In the genomic region with DNA sequence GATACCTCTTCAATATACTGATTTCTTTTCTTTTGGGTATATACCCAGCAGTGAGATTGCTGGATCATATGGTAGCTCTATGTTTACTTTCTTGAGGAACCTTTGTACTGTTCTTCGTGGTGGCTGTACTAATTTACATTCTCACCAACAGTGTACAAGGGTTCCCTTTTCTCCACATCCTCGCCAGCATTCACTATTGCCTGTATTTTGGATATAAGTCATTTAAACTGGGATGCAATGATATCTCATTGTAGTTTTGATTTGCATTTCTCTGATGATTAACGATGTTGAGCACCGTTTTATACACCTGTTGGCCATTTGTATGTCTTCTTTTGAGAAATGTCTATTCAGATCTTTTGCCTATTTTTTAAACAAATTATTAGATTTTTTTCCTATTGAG, we compare ENCODE assay signal across 11 cellular contexts. TPM values are rescaled to one million over a fixed set of nuclear protein-coding genes. Genes with fewer than 3 reads are reported as not detected.
DNase-seq lines count a peak whose midpoint lies in the region; ATAC-seq, FAIRE-seq and TF ChIP-seq lines count a peak whose summit lies in the region.
"Not testable (repeated sequence)": the region's sequence is repeated elsewhere in the genome, so short reads cannot be mapped to it uniquely, and the experiment has no call there.
"Had no signal": no experiment of that assay in that cellular context is flagged by ENCODE, and none has a peak within 500 bp of the region (broad histone marks: within the 10 kb centered on the region; RNA-seq: fewer than 3 reads in every experiment).

No MANE protein-coding gene starts in this region.

- not testable (repeated sequence) for ATAC-seq in K562
- peak; percentile 97 for ATAC-seq in left colon
- ATAC-seq in HepG2, result peak; percentile 45
- peak; percentile 69 for ATAC-seq in mucosa of descending colon

- H3K36me3 ChIP-seq in Karpas-422 (ENCODE audit: insufficient read depth, low read length); K562 (ENCODE audit: control insufficient read depth, insufficient read depth, low read length); HepG2 (replicated peaks in 1 of 2; ENCODE audit: control insufficient read depth in 1 of 2, insufficient read depth in 2 of 2, low read length in 2 of 2); mucosa of descending colon (ENCODE audit: low read depth); small intestine (ENCODE audit: control insufficient read depth in 2 of 2, insufficient read depth in 2 of 2, low read length in 2 of 2): not testable (repeated sequence)

- 0% methylated on average over 4 of the region's 4 CpGs for whole genome bisulfite sequencing in K562 (ENCODE audit: insufficient coverage, low coverage, missing lambda C conversion rate)
- 6% methylated on average over 4 of the region's 4 CpGs for WGBS in HepG2 (ENCODE audit: low lambda C conversion rate)
- 17 to 65% (median 51%) methylated on average over 4 of the region's 4 CpGs for WGBS in small intestine, 3 donors

- not testable (repeated sequence) for H3K4me3 ChIP-seq in Karpas-422 (ENCODE audit: low read length); K562; HepG2 (replicated peaks in 1 of 3; ENCODE audit: insufficient read depth in 1 of 3, low read depth in 2 of 3, low read length in 3 of 3); mucosa of descending colon; small intestine (ENCODE audit: low read depth in 1 of 2, low read length in 2 of 2)

- not testable (repeated sequence) for H3K27ac ChIP-seq in Karpas-422 (ENCODE audit: low read length); K562 (ENCODE audit: extremely low read depth, low read depth, low read length); HepG2 (ENCODE audit: extremely low read length, insufficient read depth, low read length); small intestine (ENCODE audit: low read depth in 1 of 2, low read length in 1 of 2)

- in situ Hi-C loops in K562 (cut with MboI); HepG2 (cut with HindIII; ENCODE audit: extremely low pct_ligation_motif_present, low pct_unique_long_range_greater_than_20kb): not testable (repeated sequence)

- not testable (repeated sequence) for H3K9ac ChIP-seq in Karpas-422 (ENCODE audit: low read length); K562 (ENCODE audit: insufficient read depth in 1 of 2, low read depth in 2 of 2, low read length in 2 of 2); HepG2 (ENCODE audit: insufficient read depth, low read depth, low read length)

- H3K9me2 ChIP-seq in Karpas-422 (replicated peaks; ENCODE audit: insufficient read depth, low read length), result not testable (repeated sequence)

- TF ChIP-seq EP300 in K562 (IDR thresholded peaks at IDR 0.05; ENCODE audit: low read length); HepG2 (IDR thresholded peaks at IDR 0.05; ENCODE audit: low read depth in 2 of 2, low read length in 2 of 2); HepG2 (CRISPR knock-in tag; IDR thresholded peaks at IDR 0.05; ENCODE audit: borderline replicate concordance): not testable (repeated sequence)

- TF ChIP-seq RAD21 in K562 (CRISPR knock-in tag; conservative IDR thresholded peaks at IDR 0.05 in 1 of 2, IDR thresholded peaks at IDR 0.05 in 1 of 2); HepG2 (CRISPR knock-in tag; IDR thresholded peaks at IDR 0.05): not testable (repeated sequence)

- not testable (repeated sequence) for H3K79me2 ChIP-seq in Karpas-422 (ENCODE audit: low read length); K562 (ENCODE audit: control insufficient read depth, insufficient read depth, low read length); HepG2 (ENCODE audit: insufficient read depth, low read length)

- BruUV-seq in K562 (replicated peaks; lab: Mats Ljungman, UMichigan); HepG2 (replicated peaks; lab: Mats Ljungman, UMichigan): not testable (repeated sequence)

- not testable (repeated sequence) for H3K4me2 ChIP-seq in Karpas-422 (ENCODE audit: low read depth, low read length, poor library complexity, severe bottlenecking); K562 (ENCODE audit: insufficient read depth, low read length); HepG2 (ENCODE audit: low read depth, low read length)

- peak; percentile 22 for DNase-seq in Karpas-422
- DNase-seq in K562 (ENCODE audit: extremely low read depth in 1 of 4, low spot score in 3 of 4); left colon; HepG2 (ENCODE audit: low spot score): not testable (repeated sequence)
- DNase-seq in mucosa of descending colon, result peak in 1 of 3 donors; percentile 54
- DNase-seq in small intestine, result peak; percentile 54

- H3K9me1 ChIP-seq in K562 (ENCODE audit: control insufficient read depth, insufficient read depth, low read length), result not testable (repeated sequence)

- H3K27me3 ChIP-seq in Karpas-422 (ENCODE audit: low read length); HepG2 (ENCODE audit: control insufficient read depth in 1 of 2, insufficient read depth in 2 of 2, low read length in 2 of 2); small intestine (ENCODE audit: control insufficient read depth in 2 of 2, insufficient read depth in 2 of 2, low read length in 2 of 2): not testable (repeated sequence)
- H3K27me3 ChIP-seq in K562 (ENCODE audit: control insufficient read depth in 2 of 2, insufficient read depth in 2 of 2, low read length in 2 of 2), result peaks cover 5 to 18% of the 10 kb centered on the region in 2 experiments; a peak in 3 of 5 replicates

- not testable (repeated sequence) for H4K20me1 ChIP-seq in Karpas-422 (ENCODE audit: insufficient read depth, low read depth, low read length); K562 (replicated peaks; ENCODE audit: control insufficient read depth, insufficient read depth, low read length); HepG2 (ENCODE audit: insufficient read depth, low read length)

- TF ChIP-seq POLR2A in K562 (conservative IDR thresholded peaks at IDR 0.05) (peak; percentile 51; the same call in 1 of the 2 replicates), HepG2 (IDR thresholded peaks at IDR 0.05; ENCODE audit: insufficient read depth in 1 of 2, low read depth in 2 of 2, low read length in 2 of 2) (peak; percentile 64 to 91)

- not testable (repeated sequence) for FAIRE-seq in K562 (lab: Jason Lieb, UNC); HepG2 (lab: Jason Lieb, UNC); small intestine (lab: Jason Lieb, UNC)

- POLR2A ChIA-PET in K562 (lab: Yijun Ruan, JAX), result not testable (repeated sequence)
- POLR2A ChIA-PET in HepG2 (lab: Yijun Ruan, JAX), result interaction anchor here (0.7 to 3.7 kb wide), 18 partner anchors 13 to 198 kb away, joined by 3 to 22 read pairs (median 4); no protein-coding TSS in a partner anchor

- intact Hi-C loops in K562 (cut with micrococcal nuclease); left colon (cut with DNase I, micrococcal nuclease); mucosa of descending colon (cut with DNase I, micrococcal nuclease): not testable (repeated sequence)
- intact Hi-C loops in HepG2 (cut with micrococcal nuclease; ENCODE audit: unreplicated experiment), result loop anchor here (5.0 kb wide), 1 partner anchor 38 kb away; no protein-coding TSS in a partner anchor

- not testable (repeated sequence) for H3K4me1 ChIP-seq in Karpas-422 (ENCODE audit: low read length); K562 (replicated peaks in 1 of 2; ENCODE audit: control insufficient read depth in 2 of 2, insufficient read depth in 2 of 2, low read length in 2 of 2); mucosa of descending colon (ENCODE audit: low read depth); small intestine (ENCODE audit: control insufficient read depth in 2 of 2, insufficient read depth in 1 of 2, low read depth in 1 of 2, low read length in 1 of 2)
- H3K4me1 ChIP-seq in HepG2 (ENCODE audit: insufficient read depth, low read length), result peaks cover 51% of the 10 kb centered on the region

- H3K9me3 ChIP-seq in Karpas-422 (ENCODE audit: low read length); K562 (replicated peaks; ENCODE audit: control insufficient read depth, insufficient read depth, low read depth, low read length); HepG2 (ENCODE audit: low read length); mucosa of descending colon; small intestine (ENCODE audit: control insufficient read depth, low read depth): not testable (repeated sequence)

- CTCF ChIA-PET in K562 (lab: Yijun Ruan, JAX; ENCODE audit: low intra/inter-chr PET ratio); HepG2 (lab: Yijun Ruan, JAX; ENCODE audit: low intra/inter-chr PET ratio, low total read pairs): not testable (repeated sequence)

- not testable (repeated sequence) for H2AFZ ChIP-seq in Karpas-422 (ENCODE audit: low read length); K562 (ENCODE audit: low read depth, low read length); HepG2 (ENCODE audit: low read length)

- TF ChIP-seq CTCF in K562 (IDR thresholded peaks at IDR 0.05 in 2 of 3, conservative IDR thresholded peaks at IDR 0.05 in 1 of 3; ENCODE audit: insufficient read depth in 2 of 3, low read depth in 1 of 3, low read length in 3 of 3); HepG2 (CRISPR knock-in tag; IDR thresholded peaks at IDR 0.05); mucosa of descending colon (IDR thresholded peaks at IDR 0.05): not testable (repeated sequence)

RNA-seq across cellular contexts. Expression of a gene that starts 30.4 kb away (rescaled TPM):
- 0.18 TPM in 1 of 2 replicates, not detected in the other for total RNA-seq in Karpas-422 (2014; rRNA removed; shearing (Covaris generic); ENCODE audit: low replicate concordance)
- total RNA-seq in K562 (2011; cell fraction: chromatin; rRNA removed; ENCODE audit: low replicate concordance), result 0.51 and 0.72 TPM in 2 replicates
- 0.79 TPM in 1 of 2 replicates, not detected in the other for total RNA-seq in K562 (2011; cell fraction: nucleolus; rRNA removed)
- not detected in 2 replicates for total RNA-seq in K562 (2011; cell fraction: nucleoplasm; rRNA removed)
- total RNA-seq in K562 (2014; rRNA removed) (0.68 TPM in 1 of 2 replicates, not detected in the other), K562 (2014; rRNA removed; fragmentation: Illumina TruSeq; extraction: Trizol) (0.22 and 0.38 TPM in 2 replicates), K562 (2015; rRNA removed; fragmentation: Illumina TruSeq; extraction: Trizol) (not detected in 2 replicates), K562 (2021) (not detected in 2 replicates), left colon (under 1 TPM; 0.43 to 0.47 TPM), HepG2 (2016; rRNA removed; fragmentation: Illumina TruSeq; extraction: Trizol) (0.15 TPM in 2 replicates), mucosa of descending colon (under 1 TPM in 2 of 3 donors, not detected in 1; 0.46 to 0.63 TPM)
- polyA plus RNA-seq in K562 (2011; rRNA removed) (not detected in 2 replicates), K562 (2014; fragmentation: Illumina TruSeq; extraction: Trizol) (0.10 TPM in 1 of 2 replicates, not detected in the other), K562 (2014; fragmentation: Nextera tagmentation; extraction: Ambion mirVana) (not detected), K562 (2014; rRNA removed) (0.28 TPM in 1 of 2 replicates, not detected in the other), HepG2 (2011; rRNA removed) (0.11 and 0.20 TPM in 2 replicates), small intestine (under 1 TPM in 1 of 3 donors, not detected in 2; 0.06 TPM)
- not detected in 2 replicates for polyA plus RNA-seq in K562 (2011; cell fraction: cytosol; rRNA removed)
- 0.24 TPM in 1 of 2 replicates, not detected in the other for polyA plus RNA-seq in K562 (2011; cell fraction: nucleus; rRNA removed)
- polyA plus RNA-seq in K562 (2012), result 0.26 TPM in 1 of 2 replicates, not detected in the other
- 0.33 and 0.39 TPM in 2 replicates for polyA minus RNA-seq in K562 (2011; rRNA and poly(A)+ RNA removed)
- not detected in 2 replicates for polyA minus RNA-seq in K562 (2011; cell fraction: cytosol; rRNA and poly(A)+ RNA removed)
- 0.44 TPM in 1 of 2 replicates, not detected in the other for polyA minus RNA-seq in K562 (2011; cell fraction: nucleus; rRNA and poly(A)+ RNA removed)
- 0.53 and 1.1 TPM in 2 replicates for total RNA-seq in HepG2 (2016; cell fraction: cytosol; rRNA removed; fragmentation: Illumina TruSeq; extraction: Trizol; ENCODE audit: low read depth)
- total RNA-seq in HepG2 (2016; cell fraction: insoluble cytoplasmic fraction; rRNA removed; fragmentation: Illumina TruSeq; extraction: Trizol), result 0.28 TPM in 1 of 2 replicates, not detected in the other
- 0.34 and 0.71 TPM in 2 replicates for total RNA-seq in HepG2 (2016; cell fraction: membrane; rRNA removed; fragmentation: Illumina TruSeq; extraction: Trizol)
- total RNA-seq in HepG2 (2016; cell fraction: nucleus; rRNA removed; fragmentation: Illumina TruSeq; extraction: Trizol), result 0.41 and 0.75 TPM in 2 replicates
- not detected in 2 replicates for polyA plus RNA-seq in HepG2 (2011; cell fraction: cytosol; rRNA removed)
- polyA plus RNA-seq in HepG2 (2011; cell fraction: nucleus; rRNA removed), result 0.19 and 0.80 TPM in 2 replicates
- 0.17 and 0.27 TPM in 2 replicates for polyA plus RNA-seq in HepG2 (2012)
- not detected in 2 replicates for polyA plus RNA-seq in HepG2 (2016; cell fraction: cytosol; fragmentation: Illumina TruSeq; extraction: Trizol; ENCODE audit: low read depth)
- polyA plus RNA-seq in HepG2 (2016; cell fraction: insoluble cytoplasmic fraction; fragmentation: Illumina TruSeq; extraction: Trizol; ENCODE audit: low read depth), result not detected in 2 replicates
- polyA plus RNA-seq in HepG2 (2016; cell fraction: membrane; fragmentation: Illumina TruSeq; extraction: Trizol; ENCODE audit: low read depth), result not detected in 2 replicates
- not detected in 2 replicates for polyA plus RNA-seq in HepG2 (2016; cell fraction: nucleus; fragmentation: Illumina TruSeq; extraction: Trizol; ENCODE audit: insufficient read depth, low read depth)
- 0.23 and 0.32 TPM in 2 replicates for polyA minus RNA-seq in HepG2 (2011; rRNA and poly(A)+ RNA removed; ENCODE audit: low replicate concordance)
- polyA minus RNA-seq in HepG2 (2011; cell fraction: cytosol; rRNA and poly(A)+ RNA removed), result not detected in 2 replicates
- 1.5 and 2.6 TPM in 2 replicates for polyA minus RNA-seq in HepG2 (2011; cell fraction: nucleus; rRNA and poly(A)+ RNA removed)
- total RNA-seq: CD4-positive, alpha-beta T cell; CD8-positive, alpha-beta memory T cell; Daoy had no signal
- polyA plus RNA-seq: CD4-positive, alpha-beta memory T cell; CD4-positive, CD25-positive, alpha-beta regulatory T cell; CD8-positive, alpha-beta memory T cell had no signal

RNA-seq across cellular contexts. Expression of a gene that starts 51.6 kb away (rescaled TPM):
- 240 and 403 TPM in 2 replicates for total RNA-seq in Karpas-422 (2014; rRNA removed; shearing (Covaris generic); ENCODE audit: low replicate concordance)
- total RNA-seq in K562 (2011; cell fraction: chromatin; rRNA removed; ENCODE audit: low replicate concordance), result 47.4 and 171 TPM in 2 replicates
- total RNA-seq in K562 (2011; cell fraction: nucleolus; rRNA removed), result 27.7 and 36.5 TPM in 2 replicates
- 119 and 209 TPM in 2 replicates for total RNA-seq in K562 (2011; cell fraction: nucleoplasm; rRNA removed)
- total RNA-seq in K562 (2014; rRNA removed) (304 and 331 TPM in 2 replicates), K562 (2014; rRNA removed; fragmentation: Illumina TruSeq; extraction: Trizol) (656 and 729 TPM in 2 replicates), K562 (2015; rRNA removed; fragmentation: Illumina TruSeq; extraction: Trizol) (436 and 447 TPM in 2 replicates), K562 (2021) (357 and 363 TPM in 2 replicates), left colon (100 to 1,000 TPM; 744 to 751 TPM), HepG2 (2016; rRNA removed; fragmentation: Illumina TruSeq; extraction: Trizol) (1,135 and 1,941 TPM in 2 replicates), mucosa of descending colon (100 to 1,000 TPM; 576 to 657 (median 608) TPM)
- polyA plus RNA-seq in K562 (2011; rRNA removed) (225 and 326 TPM in 2 replicates), K562 (2014; fragmentation: Illumina TruSeq; extraction: Trizol) (457 and 479 TPM in 2 replicates), K562 (2014; fragmentation: Nextera tagmentation; extraction: Ambion mirVana) (1,000 to 10,000 TPM; 1,257 to 1,855 TPM), K562 (2014; rRNA removed) (316 and 329 TPM in 2 replicates), HepG2 (2011; rRNA removed) (199 and 375 TPM in 2 replicates), small intestine (1,000 to 10,000 TPM in 1 of 3 donors, 100 to 1,000 TPM in 2; 814 to 1,236 (median 925) TPM)
- 55.4 and 201 TPM in 2 replicates for polyA plus RNA-seq in K562 (2011; cell fraction: cytosol; rRNA removed)
- polyA plus RNA-seq in K562 (2011; cell fraction: nucleus; rRNA removed), result 55.4 and 96.4 TPM in 2 replicates
- 409 and 511 TPM in 2 replicates for polyA plus RNA-seq in K562 (2012)
- polyA minus RNA-seq in K562 (2011; rRNA and poly(A)+ RNA removed), result 319 and 344 TPM in 2 replicates
- polyA minus RNA-seq in K562 (2011; cell fraction: cytosol; rRNA and poly(A)+ RNA removed), result 93.9 and 115 TPM in 2 replicates
- polyA minus RNA-seq in K562 (2011; cell fraction: nucleus; rRNA and poly(A)+ RNA removed), result 54.7 and 100 TPM in 2 replicates
- 204 and 218 TPM in 2 replicates for total RNA-seq in HepG2 (2016; cell fraction: cytosol; rRNA removed; fragmentation: Illumina TruSeq; extraction: Trizol; ENCODE audit: low read depth)
- 1,133 and 2,031 TPM in 2 replicates for total RNA-seq in HepG2 (2016; cell fraction: insoluble cytoplasmic fraction; rRNA removed; fragmentation: Illumina TruSeq; extraction: Trizol)
- 342 and 376 TPM in 2 replicates for total RNA-seq in HepG2 (2016; cell fraction: membrane; rRNA removed; fragmentation: Illumina TruSeq; extraction: Trizol)
- total RNA-seq in HepG2 (2016; cell fraction: nucleus; rRNA removed; fragmentation: Illumina TruSeq; extraction: Trizol), result 391 and 398 TPM in 2 replicates
- polyA plus RNA-seq in HepG2 (2011; cell fraction: cytosol; rRNA removed), result 180 and 322 TPM in 2 replicates
- polyA plus RNA-seq in HepG2 (2011; cell fraction: nucleus; rRNA removed), result 56.5 and 80.7 TPM in 2 replicates
- 523 and 688 TPM in 2 replicates for polyA plus RNA-seq in HepG2 (2012)
- polyA plus RNA-seq in HepG2 (2016; cell fraction: cytosol; fragmentation: Illumina TruSeq; extraction: Trizol; ENCODE audit: low read depth), result 147 and 158 TPM in 2 replicates
- polyA plus RNA-seq in HepG2 (2016; cell fraction: insoluble cytoplasmic fraction; fragmentation: Illumina TruSeq; extraction: Trizol; ENCODE audit: low read depth), result 1,845 and 2,024 TPM in 2 replicates
- polyA plus RNA-seq in HepG2 (2016; cell fraction: membrane; fragmentation: Illumina TruSeq; extraction: Trizol; ENCODE audit: low read depth), result 291 and 300 TPM in 2 replicates
- polyA plus RNA-seq in HepG2 (2016; cell fraction: nucleus; fragmentation: Illumina TruSeq; extraction: Trizol; ENCODE audit: insufficient read depth, low read depth), result 648 and 664 TPM in 2 replicates
- 41.7 and 64.0 TPM in 2 replicates for polyA minus RNA-seq in HepG2 (2011; rRNA and poly(A)+ RNA removed; ENCODE audit: low replicate concordance)
- polyA minus RNA-seq in HepG2 (2011; cell fraction: cytosol; rRNA and poly(A)+ RNA removed), result 133 and 146 TPM in 2 replicates
- polyA minus RNA-seq in HepG2 (2011; cell fraction: nucleus; rRNA and poly(A)+ RNA removed), result 169 and 178 TPM in 2 replicates
